ENCODE assay signal across 1 cellular context in genomic region chr12:10211975-10212622, GRCh38.
A peak's percentile ranks its signal among the peaks of the same experiment; 100 is the strongest.
TF ChIP-seq lines count a peak whose summit lies in the region.

No MANE protein-coding gene starts in this region.

TF ChIP-seq in HepG2, 621 proteins besides CTCF, POLR2A, EP300 and RAD21 (continued from another document and continues in another):
- TF ChIP-seq THAP9 (CRISPR knock-in tag; IDR thresholded peaks at IDR 0.05; ENCODE audit: borderline replicate concordance) = peak; percentile 46; the same call in 1 of the 2 replicates
- TF ChIP-seq IRF9 (CRISPR knock-in tag; IDR thresholded peaks at IDR 0.05; ENCODE audit: borderline replicate concordance) = 0 out of 2 replicates have a peak, but pooled peaks have one; percentile 16
- no peak for TF ChIP-seq FIP1L1 (IDR thresholded peaks at IDR 0.05; ENCODE audit: borderline replicate concordance, insufficient read depth, low read depth, low read length)
- TF ChIP-seq THRA (CRISPR knock-in tag; IDR thresholded peaks at IDR 0.05; ENCODE audit: borderline replicate concordance) = 0 out of 2 replicates have a peak, but pooled peaks have one; percentile 33
- TF ChIP-seq ZNF274 (CRISPR knock-in tag; IDR thresholded peaks at IDR 0.05) = no peak
- no peak for TF ChIP-seq ZNF839 (CRISPR knock-in tag; IDR thresholded peaks at IDR 0.05; ENCODE audit: borderline replicate concordance)
- no peak for TF ChIP-seq ZNF276 (CRISPR knock-in tag; IDR thresholded peaks at IDR 0.05; ENCODE audit: low read depth)
- peak; percentile 59 for TF ChIP-seq GATAD1 (CRISPR knock-in tag; IDR thresholded peaks at IDR 0.05)
- TF ChIP-seq KDM4B (CRISPR knock-in tag; IDR thresholded peaks at IDR 0.05) = no peak; the same call in 1 of the 2 replicates
- TF ChIP-seq ZMAT5 (CRISPR knock-in tag; IDR thresholded peaks at IDR 0.05; ENCODE audit: borderline replicate concordance, low read depth) = no peak
- TF ChIP-seq ZNF703 (CRISPR knock-in tag; IDR thresholded peaks at IDR 0.05; ENCODE audit: borderline replicate concordance) = no peak
- TF ChIP-seq ZNF432 (CRISPR knock-in tag; IDR thresholded peaks at IDR 0.05; ENCODE audit: borderline replicate concordance) = no peak
- peak; percentile 19; the same call in 1 of the 2 replicates for TF ChIP-seq TOPORS (CRISPR knock-in tag; IDR thresholded peaks at IDR 0.05)
- peak; percentile 66 for TF ChIP-seq KMT2B (CRISPR knock-in tag; IDR thresholded peaks at IDR 0.05)
- no peak for TF ChIP-seq ZNF337 (CRISPR knock-in tag; IDR thresholded peaks at IDR 0.05; ENCODE audit: borderline replicate concordance, low read depth)
- TF ChIP-seq ZZZ3 (CRISPR knock-in tag; IDR thresholded peaks at IDR 0.05; ENCODE audit: borderline replicate concordance) = 0 out of 2 replicates have a peak, but pooled peaks have one; percentile 5
- no peak for TF ChIP-seq TCF7L2 (IDR thresholded peaks at IDR 0.05; ENCODE audit: low read depth, low read length)
- no peak for TF ChIP-seq CREB1 (IDR thresholded peaks at IDR 0.05)
- peak; percentile 86 for TF ChIP-seq CREB1 (CRISPR knock-in tag; IDR thresholded peaks at IDR 0.05)
- TF ChIP-seq ZBTB43 (CRISPR knock-in tag; conservative IDR thresholded peaks at IDR 0.05) = peak; percentile 56; the same call in 1 of the 2 replicates
- no peak for TF ChIP-seq ZBTB40 (IDR thresholded peaks at IDR 0.05)
- no peak; the same call in 1 of the 2 replicates for TF ChIP-seq ZBTB40 (CRISPR knock-in tag; IDR thresholded peaks at IDR 0.05)
- TF ChIP-seq ZNF674 (CRISPR knock-in tag; IDR thresholded peaks at IDR 0.05; ENCODE audit: low read depth) = no peak
- TF ChIP-seq ZNF34 (CRISPR knock-in tag; IDR thresholded peaks at IDR 0.05; ENCODE audit: borderline replicate concordance) = no peak
- TF ChIP-seq ZNF773 (CRISPR knock-in tag; IDR thresholded peaks at IDR 0.05; ENCODE audit: borderline replicate concordance) = no peak
- TF ChIP-seq GABPB1 (CRISPR knock-in tag; IDR thresholded peaks at IDR 0.05) = peak; percentile 62
- peak; percentile 28 for TF ChIP-seq ZNF883 (CRISPR knock-in tag; IDR thresholded peaks at IDR 0.05; ENCODE audit: not compliant biosample characterization)
- TF ChIP-seq HOXA3 (CRISPR knock-in tag; IDR thresholded peaks at IDR 0.05) = peak; percentile 89
- TF ChIP-seq ZNF724P (CRISPR knock-in tag; IDR thresholded peaks at IDR 0.05; ENCODE audit: borderline replicate concordance) = peak; percentile 44; the same call in 1 of the 2 replicates
- TF ChIP-seq ZNF543 (CRISPR knock-in tag; IDR thresholded peaks at IDR 0.05) = peak; percentile 17; the same call in 1 of the 2 replicates
- no peak for TF ChIP-seq NONO (IDR thresholded peaks at IDR 0.05)
- 0 out of 2 replicates have a peak, but pooled peaks have one; percentile 45 for TF ChIP-seq NONO (CRISPR knock-in tag; conservative IDR thresholded peaks at IDR 0.05)
- peak; percentile 58; the same call in 1 of the 2 replicates for TF ChIP-seq BORCS8-MEF2B (CRISPR knock-in tag; IDR thresholded peaks at IDR 0.05)
- peak; percentile 14; the same call in 1 of the 2 replicates for TF ChIP-seq ETV5 (CRISPR knock-in tag; IDR thresholded peaks at IDR 0.05; ENCODE audit: borderline replicate concordance)
- no peak for TF ChIP-seq ZNF33A (CRISPR knock-in tag; IDR thresholded peaks at IDR 0.05; ENCODE audit: borderline replicate concordance)
- 0 out of 2 replicates have a peak, but pooled peaks have one; percentile 8 for TF ChIP-seq ZNF430 (CRISPR knock-in tag; IDR thresholded peaks at IDR 0.05)
- TF ChIP-seq ATF6 (CRISPR knock-in tag; conservative IDR thresholded peaks at IDR 0.05) = no peak
- 0 out of 2 replicates have a peak, but pooled peaks have one; percentile 51 for TF ChIP-seq ZNF564 (CRISPR knock-in tag; IDR thresholded peaks at IDR 0.05)
- TF ChIP-seq TSC22D2 (CRISPR knock-in tag; IDR thresholded peaks at IDR 0.05; ENCODE audit: borderline replicate concordance) = peak; percentile 58; the same call in 1 of the 2 replicates
